ENCODE assay signal across 22 cellular contexts in genomic region chr20:48287552-48288170, GRCh38.
A peak's percentile ranks its signal among the peaks of the same experiment; 100 is the strongest.
DNase-seq lines count a peak whose midpoint lies in the region; ATAC-seq and TF ChIP-seq lines count a peak whose summit lies in the region.
"Had no signal": no experiment of that assay in that cellular context is flagged by ENCODE, and none has a peak within 500 bp of the region (broad histone marks: within the 10 kb centered on the region; RNA-seq: fewer than 3 reads in every experiment).

No MANE protein-coding gene starts in this region.

- H3K27ac ChIP-seq in tibial artery, result peak overlapping the region; percentile 43 to 68
- H3K27ac ChIP-seq: parathyroid adenoma, SJSA1 had no signal

- ATAC-seq in HG03521 (IDR thresholded peaks at IDR 0.05; ENCODE audit: unreplicated experiment), result no peak
- no peak for ATAC-seq in HG03460 (IDR thresholded peaks at IDR 0.05; ENCODE audit: unreplicated experiment)
- ATAC-seq: GM23338 had no signal

- TF ChIP-seq POLR2A in erythroblast (IDR thresholded peaks at IDR 0.05; ENCODE audit: low read length), result no peak

- H3K9me3 Mint-ChIP-seq in nephron, result peaks cover 3% of the 10 kb centered on the region
- H3K9me3 Mint-ChIP-seq: activated naive CD4-positive, alpha-beta T cell treated with anti-CD3 and anti-CD28 coated beads for 36 hours; GM23338; stimulated activated naive CD8-positive, alpha-beta T cell treated with anti-CD3 and anti-CD28 coated beads, Interleukin-15, Interleukin-2, amounts not matched to agents 100 ng/mL and 50 ng/mL, for 24 hours; T-helper 1 cell treated with Interleukin-12 subunit alpha and Interleukin-12 subunit beta and Interleukin-4 antibody, amounts not matched to agents 30 μg/mL and 1 μg/mL, for 36 hours had no signal

- H3K4me1 Mint-ChIP-seq in nephron, result peaks cover 45% of the 10 kb centered on the region
- H3K4me1 Mint-ChIP-seq: naive B cell had no signal

- TF ChIP-seq CTCF in choroid plexus epithelial cell (conservative IDR thresholded peaks at IDR 0.05; ENCODE audit: low read depth, low read length) (no peak), nephron (IDR thresholded peaks at IDR 0.05; ENCODE audit: unreplicated experiment in 3 of 3) (no peak), tibial artery (IDR thresholded peaks at IDR 0.05) (no peak)

- peak overlapping the region; percentile 87 to 91 (median 88) for H3K27ac Mint-ChIP-seq in nephron
- H3K27ac Mint-ChIP-seq: activated naive CD4-positive, alpha-beta T cell treated with anti-CD3 and anti-CD28 coated beads for 36 hours; GM23338; stimulated activated naive CD8-positive, alpha-beta T cell treated with anti-CD3 and anti-CD28 coated beads, Interleukin-15, Interleukin-2, amounts not matched to agents 100 ng/mL and 50 ng/mL, for 24 hours; T-helper 1 cell treated with Interleukin-12 subunit alpha and Interleukin-12 subunit beta and Interleukin-4 antibody, amounts not matched to agents 30 μg/mL and 1 μg/mL, for 36 hours had no signal

- H3K4me3 Mint-ChIP-seq in nephron, result peak overlapping the region in 1 of 3 experiments; percentile 5
- H3K4me3 Mint-ChIP-seq: activated naive CD4-positive, alpha-beta T cell treated with anti-CD3 and anti-CD28 coated beads for 36 hours; GM23338; naive B cell; stimulated activated naive CD8-positive, alpha-beta T cell treated with anti-CD3 and anti-CD28 coated beads, Interleukin-15, Interleukin-2, amounts not matched to agents 100 ng/mL and 50 ng/mL, for 24 hours; T-helper 1 cell treated with Interleukin-12 subunit alpha and Interleukin-12 subunit beta and Interleukin-4 antibody, amounts not matched to agents 30 μg/mL and 1 μg/mL, for 36 hours had no signal

- H3K4me3 ChIP-seq in choroid plexus epithelial cell (ENCODE audit: low read depth, low read length) (no peak overlapping the region), tibial artery (no peak overlapping the region)
- H3K4me3 ChIP-seq: GM23338, SJSA1 had no signal

- peaks cover 5 to 44% (median 33%) of the 10 kb centered on the region in 4 donors for H3K4me1 ChIP-seq in tibial artery
- H3K4me1 ChIP-seq: parathyroid adenoma had no signal

- H3K9me3 ChIP-seq in tibial artery, result no peaks in the 10 kb centered on the region
- H3K9me3 ChIP-seq: SJSA1 had no signal

- H3K27me3 Mint-ChIP-seq in nephron (ENCODE audit: low read depth), result peaks cover 10% of the 10 kb centered on the region

- intact Hi-C loops in tibial artery (cut with DNase I; ENCODE audit: low total_unique reads), result no loop called here

- H3K36me3 ChIP-seq in tibial artery, result no peaks in the 10 kb centered on the region
- H3K36me3 ChIP-seq: SJSA1 had no signal

- H3K27me3 ChIP-seq in tibial artery, result no peaks in the 10 kb centered on the region
- H3K27me3 ChIP-seq: SJSA1 had no signal

- DNase-seq in NCI-H69 (lab: John Stamatoyannopoulos, UW) (peak; percentile 13), choroid plexus epithelial cell (ENCODE audit: low read depth) (peak; percentile 30), tibial artery (no peak), erythroblast (lab: John Stamatoyannopoulos, UW) (no peak)
- no peak for DNase-seq in activated CD8-positive, alpha-beta memory T cell treated with anti-CD3 and anti-CD28 coated beads, Interleukin-2, amount 50 U/mL, for 4 hours
- DNase-seq: activated CD4-positive, alpha-beta T cell treated with anti-CD3 and anti-CD28 coated beads, Interleukin-2, amount 50 U/mL, for 48 hours; activated naive CD4-positive, alpha-beta T cell treated with anti-CD3 and anti-CD28 coated beads for 36 hours; activated T-cell treated with anti-CD3 and anti-CD28 coated beads, Interleukin-2, amount 50 U/mL, for 1 hour; DMS79 treated with DMSO at 0.1 percent for 48 hours; hippocampal formation; mammary epithelial cell; naive B cell; NCI-H1417; NCI-H82 had no signal

- H3K36me3 Mint-ChIP-seq in nephron (ENCODE audit: low read depth), result no peaks in the 10 kb centered on the region

Comparison
In these comparisons a context has a peak if more than half of its experiments do, and no peak if none do; other contexts are left out.
1. DNase-seq: peak in NCI-H69 (single experiment) and choroid plexus epithelial cell (single experiment); none in tibial artery (0 of 2), erythroblast (0 of 2) and activated CD8-positive, alpha-beta memory T cell treated with anti-CD3 and anti-CD28 coated beads, Interleukin-2, amount 50 U/mL, for 4 hours (single experiment).